27 cellular contexts compared by ENCODE assay signal in genomic region chr4:31204895-31205294, GRCh38.
"Had no signal": no experiment of that assay in that cellular context is flagged by ENCODE, and none has a peak within 500 bp of the region (broad histone marks: within the 10 kb centered on the region; RNA-seq: fewer than 3 reads in every experiment).

No MANE protein-coding gene starts in this region.

- ATAC-seq: activated CD8-positive, alpha-beta T cell treated with anti-CD3 and anti-CD28 coated beads, Interleukin-2, amount 10 ng/mL, durations not matched to agents 7 days and 5 days; activated naive CD8-positive, alpha-beta T cell treated with anti-CD3 and anti-CD28 coated beads, Interleukin-2, amount 50 U/mL, for 24 hours; activated T-cell treated with anti-CD3 and anti-CD28 coated beads, Interleukin-2, amount 50 U/mL, for 4 hours; PC-3; Right ventricle myocardium inferior had no signal

- FAIRE-seq: TTC549 had no signal

- H3K4me3 ChIP-seq: cardiac muscle cell, colonic mucosa, Peyer's patch had no signal

- DNase-seq: activated CD4-positive, alpha-beta T cell treated with anti-CD3 and anti-CD28 coated beads, Interleukin-2, amount 10 ng/mL, durations not matched to agents 7 days and 5 days; activated CD4-positive, alpha-beta T cell treated with anti-CD3 and anti-CD28 coated beads, Interleukin-2, amount 50 U/mL, for 48 hours; activated CD8-positive, alpha-beta T cell treated with anti-CD3 and anti-CD28 coated beads, Interleukin-2, amount 10 ng/mL, durations not matched to agents 7 days and 5 days; activated naive CD4-positive, alpha-beta T cell treated with anti-CD3 and anti-CD28 coated beads, Interleukin-2, amount 10 ng/mL, durations not matched to agents 7 days and 5 days; activated naive CD8-positive, alpha-beta T cell treated with anti-CD3 and anti-CD28 coated beads, Interleukin-2, amount 50 U/mL, for 24 hours; activated T-cell treated with anti-CD3 and anti-CD28 coated beads, Interleukin-2, amount 50 U/mL, for 4 hours; amniotic stem cell; aorta; colonic mucosa; Karpas-422; NCI-H1105; NCI-H1417 treated with DMSO at 0.1 percent for 48 hours; NCI-H187 treated with DMSO at 0.1 percent for 48 hours; NCI-H2081; NCI-H2171 treated with DMSO at 0.1 percent for 48 hours; NCI-H226; NCI-H446 treated with DMSO at 0.1 percent for 48 hours; NCI-H524; NCI-H69; NK-92 treated with Interleukin-12 subunit alpha and Interleukin-12 subunit beta, amount 100 ng/mL, for 24 hours; PC-3; Peyer's patch; RPMI8226; SIG-M5 had no signal
